ENCODE assay signal across 10 cellular contexts in genomic region chr2:97267411-97268074, GRCh38.
DNase-seq lines count a peak whose midpoint lies in the region; ATAC-seq and TF ChIP-seq lines count a peak whose summit lies in the region.
"Had no signal": no experiment of that assay in that cellular context is flagged by ENCODE, and none has a peak within 500 bp of the region (broad histone marks: within the 10 kb centered on the region; RNA-seq: fewer than 3 reads in every experiment).

No MANE protein-coding gene starts in this region.

- CTCF ChIA-PET in GM10248 (lab: Yijun Ruan, JAX): no interaction called here

- POLR2A ChIA-PET in GM10248 (lab: Yijun Ruan, JAX): no interaction called here

- TF ChIP-seq CTCF in GM10248 (IDR thresholded peaks at IDR 0.05; ENCODE audit: control extremely low read depth, extremely low read depth, low read depth, missing control alignments): no peak

- intact Hi-C loops in head of caudate nucleus (cut with DNase I): no loop called here

- peak; percentile 13 for DNase-seq in GM10248 (ENCODE audit: extremely low spot score)
- peak; percentile 1 for DNase-seq in RPMI8226
- peak in 28 of 42 donors; percentile 1 to 45 (median 11) for DNase-seq in head of caudate nucleus
- DNase-seq in putamen (ENCODE audit: low spot score): peak; percentile 0
- no peak for DNase-seq in NCI-H1417 (lab: John Stamatoyannopoulos, UW)
- DNase-seq in OCI-M2 (lab: John Stamatoyannopoulos, UW; ENCODE audit: unreplicated experiment): no peak
- DNase-seq: activated gamma-delta T cell treated with Interleukin-2 at 50 U/mL for 16 hours had no signal

- ATAC-seq in HG02852 (IDR thresholded peaks at IDR 0.05; ENCODE audit: unreplicated experiment) (no peak), GM19023 (IDR thresholded peaks at IDR 0.05; ENCODE audit: unreplicated experiment) (no peak)
- ATAC-seq: esophagus mucosa had no signal

Comparison
In these comparisons a context has a peak if more than half of its experiments do, and no peak if none do; other contexts are left out.
1. DNase-seq: peak in GM10248 (single experiment), RPMI8226 (single experiment), head of caudate nucleus (28 of 42) and putamen (single experiment); none in NCI-H1417 (0 of 3) and OCI-M2 (single experiment).